Comparison of ENCODE assay signal across 7 cellular contexts in the genomic region with DNA sequence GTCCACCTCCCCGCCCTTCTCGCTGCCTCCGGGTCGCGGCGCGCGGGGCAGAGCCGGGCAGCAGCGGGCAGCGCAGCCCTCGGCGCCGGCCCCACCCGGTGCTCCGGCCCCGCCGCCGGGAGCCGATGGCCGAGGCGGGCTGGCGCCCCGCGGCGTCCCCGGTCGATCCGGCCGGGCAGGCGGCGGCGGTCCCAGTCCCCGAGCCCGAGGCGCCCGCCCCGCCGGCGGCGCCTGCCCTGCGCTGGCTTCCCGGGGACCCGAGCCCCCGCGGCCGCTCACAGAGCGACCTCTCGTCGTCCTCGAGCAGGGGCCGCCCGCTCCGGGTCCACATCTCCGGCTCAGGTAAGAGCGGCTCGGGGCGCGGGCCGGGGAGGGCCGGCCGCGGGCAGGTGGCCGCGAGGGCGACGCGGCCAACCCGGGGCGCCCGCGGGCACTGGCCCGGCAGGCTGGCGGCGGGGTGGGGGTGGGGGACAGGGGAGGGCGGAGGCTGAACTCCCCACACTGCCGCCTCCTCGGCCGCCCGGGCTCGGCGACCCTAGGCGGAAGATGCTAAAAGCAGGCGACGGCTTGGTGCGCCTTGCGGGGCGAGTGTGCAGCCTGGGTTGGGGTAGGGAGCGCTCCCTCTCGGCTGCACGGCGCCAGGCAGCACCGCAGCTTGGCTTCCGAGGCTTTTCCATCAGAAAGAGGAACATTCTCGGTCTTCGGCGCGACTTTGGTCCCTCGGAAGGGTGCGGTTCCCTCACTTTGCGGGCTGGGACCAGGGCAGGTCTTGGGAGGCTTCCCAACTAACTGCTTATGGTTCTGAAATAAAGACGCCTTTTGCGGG. TPM values are rescaled to one million over a fixed set of nuclear protein-coding genes. Genes with fewer than 3 reads are reported as not detected.
A peak's percentile ranks its signal among the peaks of the same experiment; 100 is the strongest.
DNase-seq lines count a peak whose midpoint lies in the region; ATAC-seq and TF ChIP-seq lines count a peak whose summit lies in the region.

No MANE protein-coding gene starts in this region.

- H3K27me3 ChIP-seq in colonic mucosa: no peaks in the 10 kb centered on the region

- no peaks in the 10 kb centered on the region for H3K9me3 ChIP-seq in colonic mucosa

- no peaks in the 10 kb centered on the region for H3K4me1 ChIP-seq in colonic mucosa

- ATAC-seq in GM18498 (IDR thresholded peaks at IDR 0.05; ENCODE audit: unreplicated experiment) (peak; percentile 66), HG02678 (IDR thresholded peaks at IDR 0.05; ENCODE audit: unreplicated experiment) (peak; percentile 71)

- peak; percentile 21 for TF ChIP-seq CTCF in colonic mucosa (IDR thresholded peaks at IDR 0.05)

- H3K9ac ChIP-seq in colonic mucosa (ENCODE audit: low read depth in 2 of 2, low read length in 2 of 2): peak overlapping the region; percentile 83

- intact Hi-C loops in colonic mucosa (cut with DNase I): no loop called here

- peak overlapping the region; percentile 91 for H3K27ac ChIP-seq in colonic mucosa

- DNase-seq in NCI-H146 treated with DMSO at 0.1 percent for 48 hours (lab: John Stamatoyannopoulos, UW; ENCODE audit: unreplicated experiment) (peak; percentile 55), colonic mucosa (peak; percentile 84), left kidney (ENCODE audit: low read depth, low spot score) (peak; percentile 90)
- peak; percentile 38 to 39 for DNase-seq in activated CD4-positive, alpha-beta T cell treated with anti-CD3 and anti-CD28 coated beads for 24 hours (ENCODE audit: low read depth in 2 of 2)
- DNase-seq in stimulated activated CD4-positive, alpha-beta T cell treated with anti-CD3 and anti-CD28 coated beads, Interleukin-4, amount 100 ng/mL, for 1 hour: peak; percentile 63

- H3K36me3 ChIP-seq in colonic mucosa: no peaks in the 10 kb centered on the region

- peak overlapping the region; percentile 59 for H3K4me3 ChIP-seq in colonic mucosa

RNA-seq across cellular contexts. Expression of gene FUCA2, which starts 25.6 kb away (rescaled TPM):
- total RNA-seq in colonic mucosa: 10 to 100 TPM; 72.2 to 93.1 TPM

Comparison
In these comparisons a context has a peak if more than half of its experiments do, and no peak if none do; other contexts are left out.
1. Peak in every context shown above with its lines: DNase-seq, ATAC-seq, H3K4me3 ChIP-seq and H3K27ac ChIP-seq.
2. DNase-seq: peak in every context shown above with its lines; median percentile 90 in left kidney; 84 in colonic mucosa; 63 in stimulated activated CD4-positive, alpha-beta T cell treated with anti-CD3 and anti-CD28 coated beads, Interleukin-4, amount 100 ng/mL, for 1 hour; 55 in NCI-H146 treated with DMSO at 0.1 percent for 48 hours; 38 in activated CD4-positive, alpha-beta T cell treated with anti-CD3 and anti-CD28 coated beads for 24 hours.